9 cellular contexts compared by ENCODE assay signal in genomic region chr15:74040115-74040850, GRCh38. TPM values are rescaled to one million over a fixed set of nuclear protein-coding genes. Genes with fewer than 3 reads are reported as not detected.
DNase-seq lines count a peak whose midpoint lies in the region; ATAC-seq, FAIRE-seq and TF ChIP-seq lines count a peak whose summit lies in the region.
"Had no signal": no experiment of that assay in that cellular context is flagged by ENCODE, and none has a peak within 500 bp of the region (broad histone marks: within the 10 kb centered on the region; RNA-seq: fewer than 3 reads in every experiment).

No MANE protein-coding gene starts in this region.

- TF ChIP-seq CTCF in cardiac muscle cell (IDR thresholded peaks at IDR 0.05; ENCODE audit: low read depth, low read length) = peak; percentile 3

- DNase-seq in H54 (ENCODE audit: insufficient read length, low spot score) (peak; percentile 78), amniotic epithelial cell (ENCODE audit: low read depth) (peak; percentile 65), cardiac muscle cell (ENCODE audit: low read depth in 1 of 2, low spot score in 1 of 2) (peak in 1 of 2 donors; percentile 99), NCI-H2029 treated with DMSO at 0.1 percent for 48 hours (lab: John Stamatoyannopoulos, UW) (no peak)
- DNase-seq in effector CD4-positive, alpha-beta T cell = no peak
- DNase-seq: stimulated activated CD4-positive, alpha-beta T cell treated with anti-CD3 and anti-CD28 coated beads, Interleukin-4, amount 100 ng/mL, for 24 hours had no signal

- H3K27me3 ChIP-seq in cardiac muscle cell (no peaks in the 10 kb centered on the region), skeletal muscle tissue (ENCODE audit: control insufficient read depth in 3 of 3, insufficient read depth in 3 of 3, low read length in 3 of 3) (no peaks in the 10 kb centered on the region)

- H3K4me1 ChIP-seq in cardiac muscle cell (ENCODE audit: low read depth) (peaks cover 11% of the 10 kb centered on the region), skeletal muscle tissue (ENCODE audit: control insufficient read depth in 3 of 3, insufficient read depth in 3 of 3, low read length in 3 of 3) (peaks cover 33 to 49% (median 44%) of the 10 kb centered on the region in 3 donors)

- H3K4me3 ChIP-seq in cardiac muscle cell (no peak overlapping the region), skeletal muscle tissue (ENCODE audit: low read length in 3 of 3) (no peak overlapping the region)

- TF ChIP-seq POLR2A in H54 (IDR thresholded peaks at IDR 0.05; ENCODE audit: low read depth, low read length) = no peak

- ATAC-seq in GM18502 (IDR thresholded peaks at IDR 0.05; ENCODE audit: poor library complexity, unreplicated experiment) (no peak), GM19324 (IDR thresholded peaks at IDR 0.05; ENCODE audit: low FRiP score, unreplicated experiment) (no peak)

- H3K36me3 ChIP-seq in cardiac muscle cell (no peaks in the 10 kb centered on the region), skeletal muscle tissue (ENCODE audit: control insufficient read depth in 3 of 3, insufficient read depth in 3 of 3, low read length in 3 of 3) (peaks cover 23 to 39% (median 28%) of the 10 kb centered on the region in 3 donors)

- H3K9me3 ChIP-seq in cardiac muscle cell (ENCODE audit: low read depth) (no peaks in the 10 kb centered on the region), skeletal muscle tissue (ENCODE audit: control insufficient read depth in 3 of 3, low read length in 3 of 3) (no peaks in the 10 kb centered on the region)

- H3K9ac ChIP-seq in skeletal muscle tissue (ENCODE audit: low read depth in 1 of 3, low read length in 3 of 3) = peak overlapping the region in 1 of 3 donors; percentile 59

- FAIRE-seq in H54 (lab: Jason Lieb, UNC) = no peak

- H3K27ac ChIP-seq in cardiac muscle cell (no peak overlapping the region), skeletal muscle tissue (ENCODE audit: low read depth, low read length) (peak overlapping the region; percentile 80)

RNA-seq across cellular contexts. Expression of gene GOLGA6A, which starts 42.1 kb away (rescaled TPM):
- total RNA-seq in cardiac muscle cell (1.9 TPM in 1 of 2 replicates, not detected in the other), skeletal muscle tissue (1.0 TPM)
- polyA plus RNA-seq in cardiac muscle cell = 0.24 TPM in 1 of 2 replicates, not detected in the other

RNA-seq across cellular contexts. Expression of gene PML, which starts 45.8 kb away (rescaled TPM):
- total RNA-seq in cardiac muscle cell (28.1 and 40.4 TPM in 2 replicates), skeletal muscle tissue (14.1 TPM)
- 21.9 and 27.1 TPM in 2 replicates for polyA plus RNA-seq in cardiac muscle cell

RNA-seq across cellular contexts. Expression of gene STOML1, which starts 48.2 kb away (rescaled TPM):
- total RNA-seq in cardiac muscle cell (8.2 and 8.8 TPM in 2 replicates), skeletal muscle tissue (14.1 TPM)
- 9.7 and 15.6 TPM in 2 replicates for polyA plus RNA-seq in cardiac muscle cell

Comparison
In these comparisons a context has a peak if more than half of its experiments do, and no peak if none do; other contexts are left out.
1. DNase-seq: peak in H54 (single experiment) and amniotic epithelial cell (single experiment); none in NCI-H2029 treated with DMSO at 0.1 percent for 48 hours (single experiment) and effector CD4-positive, alpha-beta T cell (single experiment).